Comparison of ENCODE assay signal across 15 cellular contexts in the genomic region with DNA sequence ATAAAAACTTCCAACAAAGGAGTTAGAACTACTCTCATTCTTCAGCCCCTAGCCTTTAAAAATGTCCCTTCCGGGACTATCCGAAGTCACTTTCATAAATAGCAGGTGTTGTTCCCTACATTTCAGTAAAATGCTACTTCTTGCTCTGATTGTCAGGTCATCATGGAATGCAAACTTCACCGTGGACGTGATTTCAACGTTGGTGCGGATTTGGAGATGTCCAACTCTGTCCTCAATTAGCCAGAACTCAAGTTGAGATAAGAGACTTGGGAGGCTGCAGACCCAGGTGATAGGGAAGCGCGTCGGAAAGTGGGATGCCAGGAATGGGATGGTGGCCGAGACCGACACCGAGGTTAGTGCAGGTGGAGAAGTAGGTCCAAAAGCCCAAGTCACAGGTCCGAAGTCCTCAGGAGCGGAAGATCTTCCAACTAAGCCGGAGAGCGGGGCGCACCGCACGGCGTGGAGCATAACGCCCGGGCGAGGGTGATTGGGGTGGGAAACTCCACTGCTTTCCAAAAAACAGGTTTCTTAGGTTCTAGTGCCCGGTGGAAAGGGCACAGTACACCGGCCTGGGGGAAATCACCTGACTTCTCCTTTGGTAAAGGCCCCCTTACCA. TPM values are rescaled to one million over a fixed set of nuclear protein-coding genes. Genes with fewer than 3 reads are reported as not detected.
DNase-seq lines count a peak whose midpoint lies in the region; ATAC-seq and TF ChIP-seq lines count a peak whose summit lies in the region.
"Had no signal": no experiment of that assay in that cellular context is flagged by ENCODE, and none has a peak within 500 bp of the region (broad histone marks: within the 10 kb centered on the region; RNA-seq: fewer than 3 reads in every experiment).

No MANE protein-coding gene starts in this region.

- no peak for ATAC-seq in activated T-helper 17 cell treated with anti-CD3 and anti-CD28 coated beads, Interleukin-2, amount 50 U/mL, for 72 hours (replicated peaks)
- ATAC-seq in HG03135 (IDR thresholded peaks at IDR 0.05; ENCODE audit: unreplicated experiment) (no peak), GM21447 (IDR thresholded peaks at IDR 0.05; ENCODE audit: unreplicated experiment) (no peak)
- ATAC-seq: SK-N-SH treated with all-trans-retinoic acid at 6 μM for 48 hours had no signal

- H3K27me3 ChIP-seq in cardiac muscle cell (peaks cover 95% of the 10 kb centered on the region), right atrium auricular region (peaks cover 41 to 48% of the 10 kb centered on the region in 2 donors), testis (no peaks in the 10 kb centered on the region)

- peaks cover 4% of the 10 kb centered on the region for H3K9me3 Mint-ChIP-seq in activated T-helper 17 cell treated with anti-CD3 and anti-CD28 coated beads, Interleukin-2, amount 50 U/mL, for 72 hours

- H3K4me3 ChIP-seq in cardiac muscle cell (peak overlapping the region; percentile 20), right atrium auricular region (no peak overlapping the region), testis (peak overlapping the region; percentile 45 to 50)

- H3K4me1 ChIP-seq in cardiac muscle cell (ENCODE audit: low read depth) (peaks cover 7% of the 10 kb centered on the region), right atrium auricular region (peaks cover 0 to 32% of the 10 kb centered on the region in 2 donors), testis (peaks cover 3% of the 10 kb centered on the region)

- H3K9me3 ChIP-seq in cardiac muscle cell (ENCODE audit: low read depth) (no peaks in the 10 kb centered on the region), right atrium auricular region (no peaks in the 10 kb centered on the region), testis (no peaks in the 10 kb centered on the region)
- H3K9me3 ChIP-seq: left lung had no signal

- WGBS in testis, 2 donors, result 42 to 49% methylated on average over 25 of the region's 25 CpGs

- peaks cover 15% of the 10 kb centered on the region for H3K27me3 Mint-ChIP-seq in activated T-helper 17 cell treated with anti-CD3 and anti-CD28 coated beads, Interleukin-2, amount 50 U/mL, for 72 hours

- peaks cover 10% of the 10 kb centered on the region for H3K36me3 ChIP-seq in cardiac muscle cell
- peaks cover 16% of the 10 kb centered on the region for H3K36me3 ChIP-seq in right atrium auricular region
- H3K36me3 ChIP-seq in testis (ENCODE audit: low read depth, missing control alignments), result no peaks in the 10 kb centered on the region

- peak overlapping the region; percentile 79 for H3K4me3 Mint-ChIP-seq in activated T-helper 17 cell treated with anti-CD3 and anti-CD28 coated beads, Interleukin-2, amount 50 U/mL, for 72 hours
- H3K4me3 Mint-ChIP-seq: HFFc6 had no signal

- H3K27ac Mint-ChIP-seq in activated T-helper 17 cell treated with anti-CD3 and anti-CD28 coated beads, Interleukin-2, amount 50 U/mL, for 72 hours, result peak overlapping the region; percentile 51
- H3K27ac Mint-ChIP-seq: HFFc6 had no signal

- peaks cover 15% of the 10 kb centered on the region for H3K4me1 Mint-ChIP-seq in activated T-helper 17 cell treated with anti-CD3 and anti-CD28 coated beads, Interleukin-2, amount 50 U/mL, for 72 hours

- H3K27ac ChIP-seq in cardiac muscle cell, result no peak overlapping the region
- H3K27ac ChIP-seq in right atrium auricular region, result no peak overlapping the region
- H3K27ac ChIP-seq in testis, result peak overlapping the region in 1 of 2 donors; percentile 21
- H3K27ac ChIP-seq: left lung had no signal

- TF ChIP-seq CTCF in cardiac muscle cell (IDR thresholded peaks at IDR 0.05; ENCODE audit: low read depth, low read length), result no peak
- TF ChIP-seq CTCF in right atrium auricular region (IDR thresholded peaks at IDR 0.05), result no peak
- no peak for TF ChIP-seq CTCF in testis (IDR thresholded peaks at IDR 0.05)

- intact Hi-C loops in testis (cut with DNase I; ENCODE audit: low total_unique reads), result no loop called here

- H3K36me3 Mint-ChIP-seq in activated T-helper 17 cell treated with anti-CD3 and anti-CD28 coated beads, Interleukin-2, amount 50 U/mL, for 72 hours (ENCODE audit: low read depth), result peaks cover 44% of the 10 kb centered on the region

- TF ChIP-seq POLR2A in testis (IDR thresholded peaks at IDR 0.05), result no peak

- DNase-seq in cardiac muscle cell (ENCODE audit: low read depth in 1 of 2, low spot score in 1 of 2) (no peak), right atrium auricular region (ENCODE audit: low spot score) (no peak), left kidney (ENCODE audit: low read depth, low spot score) (peak; percentile 26), testis (no peak), hypothalamus (lab: John Stamatoyannopoulos, UW) (no peak)
- DNase-seq: AML-193, HFFc6, NCI-H1048 had no signal

RNA-seq across cellular contexts. Expression of gene SPAG6, which starts 11.5 kb away (rescaled TPM):
- not detected in 2 replicates for total RNA-seq in cardiac muscle cell
- polyA plus RNA-seq in cardiac muscle cell, result 0.66 TPM in 1 of 2 replicates, not detected in the other
- not detected for total RNA-seq in right atrium auricular region
- total RNA-seq in activated T-helper 17 cell treated with anti-CD3 and anti-CD28 coated beads, Interleukin-2, amount 50 U/mL, for 72 hours, result not detected
- 100 to 1,000 TPM in 1 of 2 donors, 10 to 100 TPM in 1; 77.4 to 103 TPM for total RNA-seq in testis
- polyA plus RNA-seq in testis (ENCODE audit: insufficient read depth, low read depth, low replicate concordance), result 258 TPM
- total RNA-seq: cardiac septum, fibroblast of lung, HFFc6 had no signal
- polyA plus RNA-seq: fibroblast of lung had no signal

RNA-seq across cellular contexts. Expression of gene BMI1, which starts 12.9 kb away (rescaled TPM):
- 16.7 and 17.3 TPM in 2 replicates for total RNA-seq in cardiac muscle cell
- polyA plus RNA-seq in cardiac muscle cell, result 10.4 and 12.9 TPM in 2 replicates
- total RNA-seq in right atrium auricular region, result 10 to 100 TPM; 34.7 to 40.7 TPM
- 10 to 100 TPM; 61.4 to 81.1 TPM for total RNA-seq in activated T-helper 17 cell treated with anti-CD3 and anti-CD28 coated beads, Interleukin-2, amount 50 U/mL, for 72 hours
- total RNA-seq in testis, result 100 to 1,000 TPM; 111 to 120 TPM
- polyA plus RNA-seq in testis (ENCODE audit: insufficient read depth, low read depth, low replicate concordance), result 56.3 TPM

RNA-seq across cellular contexts. Expression of gene COMMD3, which starts 17.6 kb away (rescaled TPM):
- total RNA-seq in cardiac muscle cell (24.8 and 54.3 TPM in 2 replicates), right atrium auricular region (100 to 1,000 TPM in 1 of 2 donors, 10 to 100 TPM in 1; 28.5 to 141 TPM), testis (10 to 100 TPM; 40.6 to 42.5 TPM)
- polyA plus RNA-seq in cardiac muscle cell (122 and 132 TPM in 2 replicates), testis (ENCODE audit: insufficient read depth, low read depth, low replicate concordance) (70.2 TPM)
- total RNA-seq in activated T-helper 17 cell treated with anti-CD3 and anti-CD28 coated beads, Interleukin-2, amount 50 U/mL, for 72 hours, result 10 to 100 TPM; 76.9 to 79.3 TPM

Comparison
In these comparisons a context has a peak if more than half of its experiments do, and no peak if none do; other contexts are left out.
1. H3K4me3 ChIP-seq: peak in cardiac muscle cell (single experiment) and testis (2 of 2); none in right atrium auricular region (0 of 2).
2. RNA of gene SPAG6, which starts 11.5 kb away (total RNA-seq): 77.4 to 103 TPM in testis; not detected in right atrium auricular region, not detected in activated T-helper 17 cell treated with anti-CD3 and anti-CD28 coated beads, Interleukin-2, amount 50 U/mL, for 72 hours and not detected in cardiac muscle cell; every median in the first group is over 10 times any median in the second.